ENCODE assay signal across 1 cellular context in the genomic region with DNA sequence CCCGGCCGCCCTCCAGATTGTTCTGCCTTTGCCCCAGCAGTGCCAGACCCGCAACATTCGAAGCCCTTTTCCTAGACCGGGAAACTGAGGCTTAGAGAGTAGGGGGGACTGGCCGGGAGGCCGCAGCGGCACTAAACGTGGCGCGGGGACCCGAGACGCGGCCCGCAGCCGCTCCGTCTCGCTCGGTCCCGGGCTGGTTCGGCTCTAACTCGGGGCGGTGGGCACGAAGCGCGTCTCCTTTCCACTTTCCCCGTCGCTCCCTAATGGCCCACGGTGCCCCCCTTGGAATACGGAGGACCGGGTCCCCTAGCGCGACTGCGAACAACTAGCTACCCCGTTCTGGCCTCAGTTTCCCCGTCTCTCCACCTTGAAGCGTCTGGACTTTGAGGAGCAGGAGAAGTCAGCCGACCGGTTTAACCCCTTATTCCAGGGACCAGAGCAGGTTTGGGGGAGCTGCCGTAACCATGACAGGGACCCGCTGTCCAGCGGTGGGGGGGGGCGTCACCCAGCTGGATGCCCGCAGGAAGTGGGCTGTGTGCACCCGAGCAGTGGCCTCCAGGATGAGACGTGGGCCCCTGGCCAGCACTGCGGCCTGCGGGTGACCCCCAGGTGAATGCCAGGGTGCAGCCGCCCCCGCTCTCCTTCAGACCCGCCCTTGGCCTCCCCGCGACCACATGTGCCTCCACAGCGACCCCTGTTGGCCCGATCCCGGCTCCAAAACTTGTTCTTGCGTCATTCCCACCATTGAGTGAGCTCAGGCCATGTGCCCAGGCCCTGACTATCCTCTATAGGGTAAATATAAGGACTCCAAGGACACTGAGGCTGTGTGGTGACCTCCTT.
A peak's percentile ranks its signal among the peaks of the same experiment; 100 is the strongest.
TF ChIP-seq lines count a peak whose summit lies in the region.

No MANE protein-coding gene starts in this region.

TF ChIP-seq in WTC11, 78 proteins besides CTCF, POLR2A, EP300 and RAD21 (continued from another document):
- peak; percentile 70; the same call in 1 of the 2 replicates for TF ChIP-seq ZBTB21 (CRISPR knock-in tag; IDR thresholded peaks at IDR 0.05; ENCODE audit: borderline replicate concordance)
- no peak for TF ChIP-seq EMX1 (CRISPR knock-in tag; IDR thresholded peaks at IDR 0.05)
- TF ChIP-seq TEAD4 (CRISPR knock-in tag; IDR thresholded peaks at IDR 0.05) = no peak
- TF ChIP-seq MYBL2 (CRISPR knock-in tag; IDR thresholded peaks at IDR 0.05) = no peak
- TF ChIP-seq FOXP1 (CRISPR knock-in tag; IDR thresholded peaks at IDR 0.05; ENCODE audit: borderline replicate concordance) = 0 out of 2 replicates have a peak, but pooled peaks have one; percentile 36
- TF ChIP-seq NFATC4 (CRISPR knock-in tag; IDR thresholded peaks at IDR 0.05) = no peak
- no peak for TF ChIP-seq ZNF138 (CRISPR knock-in tag; conservative IDR thresholded peaks at IDR 0.05)
- TF ChIP-seq SMAD4 (CRISPR knock-in tag; IDR thresholded peaks at IDR 0.05) = no peak
- peak; percentile 68; the same call in 1 of the 2 replicates for TF ChIP-seq USF1 (CRISPR knock-in tag; IDR thresholded peaks at IDR 0.05)
- no peak for TF ChIP-seq SMAD3 (CRISPR knock-in tag; IDR thresholded peaks at IDR 0.05; ENCODE audit: borderline replicate concordance)
- TF ChIP-seq ZNF281 (CRISPR knock-in tag; IDR thresholded peaks at IDR 0.05) = peak; percentile 59; the same call in 1 of the 2 replicates
- TF ChIP-seq TEAD1 (CRISPR knock-in tag; IDR thresholded peaks at IDR 0.05) = no peak
- TF ChIP-seq, protein P1, sequence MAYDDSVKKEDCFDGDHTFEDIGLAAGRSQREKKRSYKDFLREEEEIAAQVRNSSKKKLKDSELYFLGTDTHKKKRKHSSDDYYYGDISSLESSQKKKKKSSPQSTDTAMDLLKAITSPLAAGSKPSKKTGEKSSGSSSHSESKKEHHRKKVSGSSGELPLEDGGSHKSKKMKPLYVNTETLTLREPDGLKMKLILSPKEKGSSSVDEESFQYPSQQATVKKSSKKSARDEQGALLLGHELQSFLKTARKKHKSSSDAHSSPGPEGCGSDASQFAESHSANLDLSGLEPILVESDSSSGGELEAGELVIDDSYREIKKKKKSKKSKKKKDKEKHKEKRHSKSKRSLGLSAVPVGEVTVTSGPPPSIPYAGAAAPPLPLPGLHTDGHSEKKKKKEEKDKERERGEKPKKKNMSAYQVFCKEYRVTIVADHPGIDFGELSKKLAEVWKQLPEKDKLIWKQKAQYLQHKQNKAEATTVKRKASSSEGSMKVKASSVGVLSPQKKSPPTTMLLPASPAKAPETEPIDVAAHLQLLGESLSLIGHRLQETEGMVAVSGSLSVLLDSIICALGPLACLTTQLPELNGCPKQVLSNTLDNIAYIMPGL (CRISPR knock-in tag; IDR thresholded peaks at IDR 0.05) = peak; percentile 50
- no peak for TF ChIP-seq NR3C1 (CRISPR knock-in tag; conservative IDR thresholded peaks at IDR 0.05; ENCODE audit: low read depth)
- TF ChIP-seq GTF2I (CRISPR knock-in tag; conservative IDR thresholded peaks at IDR 0.05) = no peak
- TF ChIP-seq CREM (CRISPR knock-in tag; IDR thresholded peaks at IDR 0.05) = no peak
- TF ChIP-seq, protein P2, sequence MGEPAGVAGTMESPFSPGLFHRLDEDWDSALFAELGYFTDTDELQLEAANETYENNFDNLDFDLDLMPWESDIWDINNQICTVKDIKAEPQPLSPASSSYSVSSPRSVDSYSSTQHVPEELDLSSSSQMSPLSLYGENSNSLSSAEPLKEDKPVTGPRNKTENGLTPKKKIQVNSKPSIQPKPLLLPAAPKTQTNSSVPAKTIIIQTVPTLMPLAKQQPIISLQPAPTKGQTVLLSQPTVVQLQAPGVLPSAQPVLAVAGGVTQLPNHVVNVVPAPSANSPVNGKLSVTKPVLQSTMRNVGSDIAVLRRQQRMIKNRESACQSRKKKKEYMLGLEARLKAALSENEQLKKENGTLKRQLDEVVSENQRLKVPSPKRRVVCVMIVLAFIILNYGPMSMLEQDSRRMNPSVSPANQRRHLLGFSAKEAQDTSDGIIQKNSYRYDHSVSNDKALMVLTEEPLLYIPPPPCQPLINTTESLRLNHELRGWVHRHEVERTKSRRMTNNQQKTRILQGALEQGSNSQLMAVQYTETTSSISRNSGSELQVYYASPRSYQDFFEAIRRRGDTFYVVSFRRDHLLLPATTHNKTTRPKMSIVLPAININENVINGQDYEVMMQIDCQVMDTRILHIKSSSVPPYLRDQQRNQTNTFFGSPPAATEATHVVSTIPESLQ (CRISPR knock-in tag; IDR thresholded peaks at IDR 0.05) = no peak
- no peak for TF ChIP-seq SP1 (CRISPR knock-in tag; conservative IDR thresholded peaks at IDR 0.05)
- TF ChIP-seq USF2 (CRISPR knock-in tag; IDR thresholded peaks at IDR 0.05) = 0 out of 2 replicates have a peak, but pooled peaks have one; percentile 41
TF ChIP-seq in WTC11: peak in this region for 9.
